Comparison of ENCODE assay signal across 1 cellular context in the genomic region with DNA sequence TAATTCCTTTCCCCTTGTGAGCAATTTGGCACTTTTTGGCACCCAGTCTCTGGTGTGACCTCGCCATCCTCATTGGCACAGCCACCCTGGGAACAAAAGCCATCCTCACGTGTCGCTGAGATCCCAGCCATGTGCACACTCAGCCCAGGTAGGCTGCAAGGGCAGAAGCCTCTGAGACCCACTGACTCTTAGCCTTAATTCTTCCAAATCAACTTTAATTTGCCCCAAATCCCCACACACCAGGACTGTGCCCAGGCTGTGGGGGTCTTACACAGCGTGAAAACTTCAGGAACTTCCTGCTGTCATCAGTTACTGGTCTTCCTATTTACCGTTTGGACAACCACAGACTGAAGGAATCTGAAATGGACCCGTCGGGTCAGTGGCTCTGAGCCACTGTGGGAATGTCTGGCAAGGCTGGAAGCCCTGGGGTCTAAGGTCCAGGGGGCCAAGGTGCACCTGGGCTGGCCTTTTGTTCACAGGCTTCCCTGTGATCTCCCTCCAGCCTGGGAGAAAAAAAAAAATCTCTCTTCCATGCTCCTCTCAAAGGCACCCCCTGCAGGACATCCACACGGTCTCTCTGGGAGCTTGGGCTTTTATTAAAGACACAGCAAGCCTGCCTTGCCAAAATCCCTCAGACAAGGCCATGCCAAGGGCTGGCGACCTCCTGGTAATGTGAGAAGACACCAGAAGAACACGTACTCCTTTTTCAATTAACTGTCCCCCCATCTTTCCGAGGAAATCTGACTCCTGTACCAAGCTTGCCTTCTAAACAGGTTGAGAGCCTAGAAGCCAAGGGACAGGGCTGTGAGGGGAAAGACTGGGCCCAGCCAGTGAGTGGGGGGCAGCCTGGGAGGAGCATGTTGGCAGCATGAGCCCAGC.
TF ChIP-seq lines count a peak whose summit lies in the region.

No MANE protein-coding gene starts in this region.

TF ChIP-seq in HepG2, 621 proteins besides CTCF, POLR2A, EP300 and RAD21 (continued from another document and continues in another):
- TF ChIP-seq, protein P1, sequence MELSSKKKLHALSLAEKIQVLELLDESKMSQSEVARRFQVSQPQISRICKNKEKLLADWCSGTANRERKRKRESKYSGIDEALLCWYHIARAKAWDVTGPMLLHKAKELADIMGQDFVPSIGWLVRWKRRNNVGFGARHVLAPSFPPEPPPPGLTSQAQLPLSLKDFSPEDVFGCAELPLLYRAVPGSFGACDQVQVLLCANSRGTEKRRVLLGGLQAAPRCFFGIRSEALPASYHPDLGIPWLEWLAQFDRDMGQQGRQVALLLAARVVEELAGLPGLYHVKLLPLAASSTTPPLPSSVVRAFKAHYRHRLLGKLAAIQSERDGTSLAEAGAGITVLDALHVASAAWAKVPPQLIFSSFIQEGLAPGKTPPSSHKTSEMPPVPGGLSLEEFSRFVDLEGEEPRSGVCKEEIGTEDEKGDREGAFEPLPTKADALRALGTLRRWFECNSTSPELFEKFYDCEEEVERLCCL (CRISPR knock-in tag; IDR thresholded peaks at IDR 0.05; ENCODE audit: borderline replicate concordance) = no peak
- TF ChIP-seq, protein P2, sequence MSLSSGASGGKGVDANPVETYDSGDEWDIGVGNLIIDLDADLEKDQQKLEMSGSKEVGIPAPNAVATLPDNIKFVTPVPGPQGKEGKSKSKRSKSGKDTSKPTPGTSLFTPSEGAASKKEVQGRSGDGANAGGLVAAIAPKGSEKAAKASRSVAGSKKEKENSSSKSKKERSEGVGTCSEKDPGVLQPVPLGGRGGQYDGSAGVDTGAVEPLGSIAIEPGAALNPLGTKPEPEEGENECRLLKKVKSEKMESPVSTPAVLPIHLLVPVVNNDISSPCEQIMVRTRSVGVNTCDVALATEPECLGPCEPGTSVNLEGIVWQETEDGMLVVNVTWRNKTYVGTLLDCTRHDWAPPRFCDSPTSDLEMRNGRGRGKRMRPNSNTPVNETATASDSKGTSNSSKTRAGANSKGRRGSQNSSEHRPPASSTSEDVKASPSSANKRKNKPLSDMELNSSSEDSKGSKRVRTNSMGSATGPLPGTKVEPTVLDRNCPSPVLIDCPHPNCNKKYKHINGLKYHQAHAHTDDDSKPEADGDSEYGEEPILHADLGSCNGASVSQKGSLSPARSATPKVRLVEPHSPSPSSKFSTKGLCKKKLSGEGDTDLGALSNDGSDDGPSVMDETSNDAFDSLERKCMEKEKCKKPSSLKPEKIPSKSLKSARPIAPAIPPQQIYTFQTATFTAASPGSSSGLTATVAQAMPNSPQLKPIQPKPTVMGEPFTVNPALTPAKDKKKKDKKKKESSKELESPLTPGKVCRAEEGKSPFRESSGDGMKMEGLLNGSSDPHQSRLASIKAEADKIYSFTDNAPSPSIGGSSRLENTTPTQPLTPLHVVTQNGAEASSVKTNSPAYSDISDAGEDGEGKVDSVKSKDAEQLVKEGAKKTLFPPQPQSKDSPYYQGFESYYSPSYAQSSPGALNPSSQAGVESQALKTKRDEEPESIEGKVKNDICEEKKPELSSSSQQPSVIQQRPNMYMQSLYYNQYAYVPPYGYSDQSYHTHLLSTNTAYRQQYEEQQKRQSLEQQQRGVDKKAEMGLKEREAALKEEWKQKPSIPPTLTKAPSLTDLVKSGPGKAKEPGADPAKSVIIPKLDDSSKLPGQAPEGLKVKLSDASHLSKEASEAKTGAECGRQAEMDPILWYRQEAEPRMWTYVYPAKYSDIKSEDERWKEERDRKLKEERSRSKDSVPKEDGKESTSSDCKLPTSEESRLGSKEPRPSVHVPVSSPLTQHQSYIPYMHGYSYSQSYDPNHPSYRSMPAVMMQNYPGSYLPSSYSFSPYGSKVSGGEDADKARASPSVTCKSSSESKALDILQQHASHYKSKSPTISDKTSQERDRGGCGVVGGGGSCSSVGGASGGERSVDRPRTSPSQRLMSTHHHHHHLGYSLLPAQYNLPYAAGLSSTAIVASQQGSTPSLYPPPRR (CRISPR knock-in tag; IDR thresholded peaks at IDR 0.05; ENCODE audit: borderline replicate concordance) = peak; percentile 79; the same call in 1 of the 2 replicates
- 0 out of 2 replicates have a peak, but pooled peaks have one; percentile 1 for TF ChIP-seq ARNT2 (CRISPR knock-in tag; IDR thresholded peaks at IDR 0.05; ENCODE audit: low read depth)
- no peak for TF ChIP-seq ZNF451 (CRISPR knock-in tag; IDR thresholded peaks at IDR 0.05)
- TF ChIP-seq, protein P3, sequence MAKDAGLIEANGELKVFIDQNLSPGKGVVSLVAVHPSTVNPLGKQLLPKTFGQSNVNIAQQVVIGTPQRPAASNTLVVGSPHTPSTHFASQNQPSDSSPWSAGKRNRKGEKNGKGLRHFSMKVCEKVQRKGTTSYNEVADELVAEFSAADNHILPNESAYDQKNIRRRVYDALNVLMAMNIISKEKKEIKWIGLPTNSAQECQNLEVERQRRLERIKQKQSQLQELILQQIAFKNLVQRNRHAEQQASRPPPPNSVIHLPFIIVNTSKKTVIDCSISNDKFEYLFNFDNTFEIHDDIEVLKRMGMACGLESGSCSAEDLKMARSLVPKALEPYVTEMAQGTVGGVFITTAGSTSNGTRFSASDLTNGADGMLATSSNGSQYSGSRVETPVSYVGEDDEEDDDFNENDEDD (CRISPR knock-in tag; IDR thresholded peaks at IDR 0.05; ENCODE audit: borderline replicate concordance) = peak; percentile 38; the same call in 1 of the 2 replicates
- TF ChIP-seq MTA3 (CRISPR knock-in tag; IDR thresholded peaks at IDR 0.05) = no peak
- TF ChIP-seq ZNF207 (IDR thresholded peaks at IDR 0.05; ENCODE audit: borderline replicate concordance) = no peak
- TF ChIP-seq CREM (IDR thresholded peaks at IDR 0.05) = peak; percentile 73
- TF ChIP-seq CREM (CRISPR knock-in tag; IDR thresholded peaks at IDR 0.05) = no peak
- peak; percentile 85; the same call in 1 of the 2 replicates for TF ChIP-seq HDAC1 (CRISPR knock-in tag; IDR thresholded peaks at IDR 0.05)
- 0 out of 2 replicates have a peak, but pooled peaks have one; percentile 5 for TF ChIP-seq ZNF670 (CRISPR knock-in tag; IDR thresholded peaks at IDR 0.05; ENCODE audit: borderline replicate concordance)
- 0 out of 2 replicates have a peak, but pooled peaks have one; percentile 63 for TF ChIP-seq ZNF543 (CRISPR knock-in tag; IDR thresholded peaks at IDR 0.05)
- TF ChIP-seq ZNF234 (CRISPR knock-in tag; conservative IDR thresholded peaks at IDR 0.05) = no peak
- peak; percentile 94 for TF ChIP-seq XRCC5 (optimal IDR thresholded peaks at IDR 0.05; ENCODE audit: low read length)
- peak; percentile 93 for TF ChIP-seq POGZ (CRISPR knock-in tag; IDR thresholded peaks at IDR 0.05)
- peak; percentile 90 for TF ChIP-seq PPARG (CRISPR knock-in tag; conservative IDR thresholded peaks at IDR 0.05)
- no peak for TF ChIP-seq RARG (CRISPR knock-in tag; IDR thresholded peaks at IDR 0.05; ENCODE audit: low read depth)
- TF ChIP-seq, protein P4, sequence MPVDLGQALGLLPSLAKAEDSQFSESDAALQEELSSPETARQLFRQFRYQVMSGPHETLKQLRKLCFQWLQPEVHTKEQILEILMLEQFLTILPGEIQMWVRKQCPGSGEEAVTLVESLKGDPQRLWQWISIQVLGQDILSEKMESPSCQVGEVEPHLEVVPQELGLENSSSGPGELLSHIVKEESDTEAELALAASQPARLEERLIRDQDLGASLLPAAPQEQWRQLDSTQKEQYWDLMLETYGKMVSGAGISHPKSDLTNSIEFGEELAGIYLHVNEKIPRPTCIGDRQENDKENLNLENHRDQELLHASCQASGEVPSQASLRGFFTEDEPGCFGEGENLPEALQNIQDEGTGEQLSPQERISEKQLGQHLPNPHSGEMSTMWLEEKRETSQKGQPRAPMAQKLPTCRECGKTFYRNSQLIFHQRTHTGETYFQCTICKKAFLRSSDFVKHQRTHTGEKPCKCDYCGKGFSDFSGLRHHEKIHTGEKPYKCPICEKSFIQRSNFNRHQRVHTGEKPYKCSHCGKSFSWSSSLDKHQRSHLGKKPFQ (CRISPR knock-in tag; IDR thresholded peaks at IDR 0.05; ENCODE audit: insufficient replicate concordance) = no peak
- TF ChIP-seq ETV5 (CRISPR knock-in tag; IDR thresholded peaks at IDR 0.05; ENCODE audit: borderline replicate concordance) = peak; percentile 45; the same call in 1 of the 2 replicates
- TF ChIP-seq ARHGAP35 (CRISPR knock-in tag; IDR thresholded peaks at IDR 0.05; ENCODE audit: borderline replicate concordance) = no peak
- 0 out of 2 replicates have a peak, but pooled peaks have one; percentile 14 for TF ChIP-seq ZNF572 (CRISPR knock-in tag; IDR thresholded peaks at IDR 0.05)
- TF ChIP-seq, protein P5, sequence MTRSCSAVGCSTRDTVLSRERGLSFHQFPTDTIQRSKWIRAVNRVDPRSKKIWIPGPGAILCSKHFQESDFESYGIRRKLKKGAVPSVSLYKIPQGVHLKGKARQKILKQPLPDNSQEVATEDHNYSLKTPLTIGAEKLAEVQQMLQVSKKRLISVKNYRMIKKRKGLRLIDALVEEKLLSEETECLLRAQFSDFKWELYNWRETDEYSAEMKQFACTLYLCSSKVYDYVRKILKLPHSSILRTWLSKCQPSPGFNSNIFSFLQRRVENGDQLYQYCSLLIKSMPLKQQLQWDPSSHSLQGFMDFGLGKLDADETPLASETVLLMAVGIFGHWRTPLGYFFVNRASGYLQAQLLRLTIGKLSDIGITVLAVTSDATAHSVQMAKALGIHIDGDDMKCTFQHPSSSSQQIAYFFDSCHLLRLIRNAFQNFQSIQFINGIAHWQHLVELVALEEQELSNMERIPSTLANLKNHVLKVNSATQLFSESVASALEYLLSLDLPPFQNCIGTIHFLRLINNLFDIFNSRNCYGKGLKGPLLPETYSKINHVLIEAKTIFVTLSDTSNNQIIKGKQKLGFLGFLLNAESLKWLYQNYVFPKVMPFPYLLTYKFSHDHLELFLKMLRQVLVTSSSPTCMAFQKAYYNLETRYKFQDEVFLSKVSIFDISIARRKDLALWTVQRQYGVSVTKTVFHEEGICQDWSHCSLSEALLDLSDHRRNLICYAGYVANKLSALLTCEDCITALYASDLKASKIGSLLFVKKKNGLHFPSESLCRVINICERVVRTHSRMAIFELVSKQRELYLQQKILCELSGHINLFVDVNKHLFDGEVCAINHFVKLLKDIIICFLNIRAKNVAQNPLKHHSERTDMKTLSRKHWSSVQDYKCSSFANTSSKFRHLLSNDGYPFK (CRISPR knock-in tag; IDR thresholded peaks at IDR 0.05; ENCODE audit: borderline replicate concordance) = no peak; the same call in 1 of the 2 replicates
- TF ChIP-seq, protein P6, sequence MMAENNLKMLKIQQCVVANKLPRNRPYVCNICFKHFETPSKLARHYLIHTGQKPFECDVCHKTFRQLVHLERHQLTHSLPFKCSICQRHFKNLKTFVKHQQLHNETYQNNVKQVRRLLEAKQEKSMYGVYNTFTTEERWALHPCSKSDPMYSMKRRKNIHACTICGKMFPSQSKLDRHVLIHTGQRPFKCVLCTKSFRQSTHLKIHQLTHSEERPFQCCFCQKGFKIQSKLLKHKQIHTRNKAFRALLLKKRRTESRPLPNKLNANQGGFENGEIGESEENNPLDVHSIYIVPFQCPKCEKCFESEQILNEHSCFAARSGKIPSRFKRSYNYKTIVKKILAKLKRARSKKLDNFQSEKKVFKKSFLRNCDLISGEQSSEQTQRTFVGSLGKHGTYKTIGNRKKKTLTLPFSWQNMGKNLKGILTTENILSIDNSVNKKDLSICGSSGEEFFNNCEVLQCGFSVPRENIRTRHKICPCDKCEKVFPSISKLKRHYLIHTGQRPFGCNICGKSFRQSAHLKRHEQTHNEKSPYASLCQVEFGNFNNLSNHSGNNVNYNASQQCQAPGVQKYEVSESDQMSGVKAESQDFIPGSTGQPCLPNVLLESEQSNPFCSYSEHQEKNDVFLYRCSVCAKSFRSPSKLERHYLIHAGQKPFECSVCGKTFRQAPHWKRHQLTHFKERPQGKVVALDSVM (CRISPR knock-in tag; IDR thresholded peaks at IDR 0.05) = no peak
- TF ChIP-seq, protein P7, sequence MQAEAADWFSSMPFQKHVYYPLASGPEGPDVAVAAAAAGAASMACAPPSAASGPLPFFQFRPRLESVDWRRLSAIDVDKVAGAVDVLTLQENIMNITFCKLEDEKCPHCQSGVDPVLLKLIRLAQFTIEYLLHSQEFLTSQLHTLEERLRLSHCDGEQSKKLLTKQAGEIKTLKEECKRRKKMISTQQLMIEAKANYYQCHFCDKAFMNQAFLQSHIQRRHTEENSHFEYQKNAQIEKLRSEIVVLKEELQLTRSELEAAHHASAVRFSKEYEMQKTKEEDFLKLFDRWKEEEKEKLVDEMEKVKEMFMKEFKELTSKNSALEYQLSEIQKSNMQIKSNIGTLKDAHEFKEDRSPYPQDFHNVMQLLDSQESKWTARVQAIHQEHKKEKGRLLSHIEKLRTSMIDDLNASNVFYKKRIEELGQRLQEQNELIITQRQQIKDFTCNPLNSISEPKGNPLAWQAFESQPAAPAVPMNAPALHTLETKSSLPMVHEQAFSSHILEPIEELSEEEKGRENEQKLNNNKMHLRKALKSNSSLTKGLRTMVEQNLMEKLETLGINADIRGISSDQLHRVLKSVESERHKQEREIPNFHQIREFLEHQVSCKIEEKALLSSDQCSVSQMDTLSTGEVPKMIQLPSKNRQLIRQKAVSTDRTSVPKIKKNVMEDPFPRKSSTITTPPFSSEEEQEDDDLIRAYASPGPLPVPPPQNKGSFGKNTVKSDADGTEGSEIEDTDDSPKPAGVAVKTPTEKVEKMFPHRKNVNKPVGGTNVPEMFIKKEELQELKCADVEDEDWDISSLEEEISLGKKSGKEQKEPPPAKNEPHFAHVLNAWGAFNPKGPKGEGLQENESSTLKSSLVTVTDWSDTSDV (CRISPR knock-in tag; IDR thresholded peaks at IDR 0.05) = no peak; the same call in 1 of the 2 replicates
- no peak for TF ChIP-seq CEBPB (IDR thresholded peaks at IDR 0.05; ENCODE audit: borderline replicate concordance, low read depth, low read length)
- peak; percentile 6; the same call in 1 of the 2 replicates for TF ChIP-seq FOSL2 (CRISPR knock-in tag; IDR thresholded peaks at IDR 0.05)
- TF ChIP-seq PLRG1 (conservative IDR thresholded peaks at IDR 0.05) = no peak
- no peak for TF ChIP-seq STAT5B (CRISPR knock-in tag; IDR thresholded peaks at IDR 0.05)
- TF ChIP-seq FOXP1 (IDR thresholded peaks at IDR 0.05) = no peak
- no peak; the same call in 1 of the 2 replicates for TF ChIP-seq FOXP1 (CRISPR knock-in tag; IDR thresholded peaks at IDR 0.05)
- TF ChIP-seq JUNB (CRISPR knock-in tag; IDR thresholded peaks at IDR 0.05; ENCODE audit: borderline replicate concordance) = no peak
- TF ChIP-seq, protein P8, sequence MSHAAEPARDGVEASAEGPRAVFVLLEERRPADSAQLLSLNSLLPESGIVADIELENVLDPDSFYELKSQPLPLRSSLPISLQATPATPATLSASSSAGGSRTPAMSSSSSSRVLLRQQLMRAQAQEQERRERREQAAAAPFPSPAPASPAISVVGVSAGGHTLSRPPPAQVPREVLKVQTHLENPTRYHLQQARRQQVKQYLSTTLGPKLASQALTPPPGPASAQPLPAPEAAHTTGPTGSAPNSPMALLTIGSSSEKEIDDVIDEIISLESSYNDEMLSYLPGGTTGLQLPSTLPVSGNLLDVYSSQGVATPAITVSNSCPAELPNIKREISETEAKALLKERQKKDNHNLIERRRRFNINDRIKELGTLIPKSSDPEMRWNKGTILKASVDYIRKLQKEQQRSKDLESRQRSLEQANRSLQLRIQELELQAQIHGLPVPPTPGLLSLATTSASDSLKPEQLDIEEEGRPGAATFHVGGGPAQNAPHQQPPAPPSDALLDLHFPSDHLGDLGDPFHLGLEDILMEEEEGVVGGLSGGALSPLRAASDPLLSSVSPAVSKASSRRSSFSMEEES (CRISPR knock-in tag; IDR thresholded peaks at IDR 0.05) = peak; percentile 67; the same call in 1 of the 2 replicates
- TF ChIP-seq, protein P9, sequence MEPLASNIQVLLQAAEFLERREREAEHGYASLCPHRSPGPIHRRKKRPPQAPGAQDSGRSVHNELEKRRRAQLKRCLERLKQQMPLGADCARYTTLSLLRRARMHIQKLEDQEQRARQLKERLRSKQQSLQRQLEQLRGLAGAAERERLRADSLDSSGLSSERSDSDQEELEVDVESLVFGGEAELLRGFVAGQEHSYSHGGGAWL (CRISPR knock-in tag; IDR thresholded peaks at IDR 0.05) = peak; percentile 70; the same call in 1 of the 2 replicates
